1 cellular context compared by ENCODE assay signal in the genomic region with DNA sequence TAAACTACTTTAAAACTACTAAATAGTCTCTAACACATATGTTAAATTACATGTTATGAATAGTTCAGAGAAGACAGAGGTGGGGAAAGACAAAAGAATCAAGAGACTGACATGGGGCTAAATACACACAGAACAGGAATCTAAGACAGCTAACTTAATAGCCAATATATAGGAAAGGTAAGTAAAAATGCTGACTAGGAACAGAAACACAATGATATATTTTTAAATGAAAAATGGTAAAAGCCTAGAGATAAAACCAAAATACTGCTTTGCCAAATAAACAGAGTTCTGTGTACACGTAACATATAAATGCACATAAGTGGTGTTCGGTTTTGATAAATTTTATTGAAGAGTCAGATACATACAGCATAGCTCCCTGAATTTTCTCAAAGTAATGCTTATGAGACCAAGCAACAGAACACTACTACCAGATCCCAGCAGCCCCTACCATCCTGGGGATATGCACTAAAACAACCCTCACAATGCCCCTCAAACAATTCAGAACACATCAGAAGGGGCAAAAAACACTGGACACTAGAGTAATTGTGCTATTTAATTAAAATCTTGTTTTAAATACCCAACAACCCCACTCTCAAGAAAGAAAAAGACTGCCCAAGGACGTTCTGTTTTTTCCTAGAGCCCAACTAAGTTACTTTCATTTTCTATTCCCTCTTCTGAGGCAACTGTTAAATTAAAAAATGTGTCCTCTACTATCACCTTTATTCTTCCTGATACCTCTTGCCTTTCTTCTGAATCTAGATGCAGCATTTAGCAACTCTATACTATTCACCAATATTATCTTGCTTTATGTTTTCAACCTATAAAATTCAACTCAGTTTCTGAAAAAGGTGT.
TF ChIP-seq lines count a peak whose summit lies in the region.

No MANE protein-coding gene starts in this region.

TF ChIP-seq in IMR-90, 13 proteins besides CTCF, POLR2A, EP300 and RAD21 (continued from another document):
- TF ChIP-seq MAFK (IDR thresholded peaks at IDR 0.05; ENCODE audit: low read depth, low read length), result peak; percentile 19; the same call in 1 of the 2 replicates
